15 cellular contexts compared by ENCODE assay signal in the genomic region with DNA sequence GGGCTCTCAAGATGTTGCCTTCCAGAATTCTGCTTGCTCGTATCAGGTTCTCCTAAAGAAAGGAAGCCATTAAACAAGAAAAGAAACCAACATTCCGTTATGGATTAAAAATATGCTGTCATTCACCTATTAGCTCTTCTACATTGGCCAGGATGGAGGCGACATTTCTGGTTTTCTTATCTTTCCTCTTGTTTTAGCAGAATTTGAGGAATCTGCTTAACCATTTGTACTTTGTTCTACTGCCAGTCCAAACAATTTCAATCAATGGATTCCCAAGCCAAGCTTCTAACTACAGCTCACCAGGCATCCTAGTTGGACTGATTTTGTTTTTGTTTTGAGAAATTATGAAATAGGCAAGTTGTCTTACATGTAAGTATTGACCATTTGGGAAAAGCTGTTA.
DNase-seq lines count a peak whose midpoint lies in the region; FAIRE-seq and TF ChIP-seq lines count a peak whose summit lies in the region.
"Had no signal": no experiment of that assay in that cellular context is flagged by ENCODE, and none has a peak within 500 bp of the region (broad histone marks: within the 10 kb centered on the region; RNA-seq: fewer than 3 reads in every experiment).

No MANE protein-coding gene starts in this region.

- H3K27me3 Mint-ChIP-seq in Caco-2 (ENCODE audit: insufficient read depth, unreplicated experiment) (no peaks in the 10 kb centered on the region), astrocyte (ENCODE audit: low read depth, unreplicated experiment) (no peaks in the 10 kb centered on the region), nephron (ENCODE audit: low read depth) (no peaks in the 10 kb centered on the region)

- peak in 1 of 2 experiments; percentile 15 for DNase-seq in Caco-2
- peak; percentile 74 for DNase-seq in astrocyte (ENCODE audit: low read depth)
- DNase-seq in fibroblast of the aortic adventitia (ENCODE audit: low read depth): peak; percentile 44
- DNase-seq in NCI-H748 (lab: John Stamatoyannopoulos, UW; ENCODE audit: unreplicated experiment): no peak
- no peak for DNase-seq in NCI-H1417 (lab: John Stamatoyannopoulos, UW)
- no peak for DNase-seq in dorsolateral prefrontal cortex
- DNase-seq: 8988T; Calu3; CD4-positive, CD25-positive, alpha-beta regulatory T cell; DMS 273 treated with DMSO at 0.1 percent for 48 hours; HCEC 1CT; HFFc6 had no signal

- intact Hi-C loops in Caco-2 (cut with micrococcal nuclease; ENCODE audit: unreplicated experiment) (loop anchor here (2.0 to 5.0 kb wide), 2 partner anchors 34 to 127 kb away; no protein-coding TSS in a partner anchor), dorsolateral prefrontal cortex (cut with DNase I) (no loop called here)

- no peaks in the 10 kb centered on the region for H3K79me2 ChIP-seq in astrocyte (ENCODE audit: insufficient read depth, low read length)

- H3K4me3 Mint-ChIP-seq in Caco-2 (ENCODE audit: unreplicated experiment): peak overlapping the region; percentile 32
- H3K4me3 Mint-ChIP-seq in astrocyte (ENCODE audit: unreplicated experiment): peak overlapping the region; percentile 1
- H3K4me3 Mint-ChIP-seq in nephron: no peak overlapping the region
- H3K4me3 Mint-ChIP-seq: CD4-positive, CD25-positive, alpha-beta regulatory T cell; HFFc6 had no signal

- TF ChIP-seq CTCF in Caco-2 (IDR thresholded peaks at IDR 0.05; ENCODE audit: insufficient read depth in 1 of 2, low read depth in 1 of 2, low read length in 1 of 2, severe bottlenecking in 1 of 2, unreplicated experiment in 1 of 2) (no peak), astrocyte (IDR thresholded peaks at IDR 0.05; ENCODE audit: insufficient read depth, low read depth, low read length) (no peak), fibroblast of the aortic adventitia (IDR thresholded peaks at IDR 0.05; ENCODE audit: insufficient read depth, low read length) (no peak), nephron (IDR thresholded peaks at IDR 0.05; ENCODE audit: unreplicated experiment in 3 of 3) (no peak), dorsolateral prefrontal cortex (IDR thresholded peaks at IDR 0.05 in 54 of 56, conservative IDR thresholded peaks at IDR 0.05 in 2 of 56; ENCODE audit: low read depth in 1 of 56, partially characterized antibody in 56 of 56) (no peak)

- H3K9me3 Mint-ChIP-seq in Caco-2 (ENCODE audit: unreplicated experiment) (peaks cover 18% of the 10 kb centered on the region), astrocyte (ENCODE audit: unreplicated experiment) (peaks cover 3% of the 10 kb centered on the region), nephron (no peaks in the 10 kb centered on the region)
- H3K9me3 Mint-ChIP-seq: CD4-positive, CD25-positive, alpha-beta regulatory T cell; HFFc6 had no signal

- H3K4me1 ChIP-seq in Caco-2: peaks cover 41% of the 10 kb centered on the region
- peaks cover 14% of the 10 kb centered on the region for H3K4me1 ChIP-seq in astrocyte (ENCODE audit: insufficient read depth, low read length)
- H3K4me1 ChIP-seq: BLaER1 treated with 17β-estradiol and CSF1 and Interleukin-3, amounts not matched to agents 10 nM and 100 nM had no signal

- H3K27me3 ChIP-seq in Caco-2 (replicated peaks; ENCODE audit: control insufficient read depth, insufficient read depth, low read length) (no peaks in the 10 kb centered on the region), astrocyte (ENCODE audit: insufficient read depth, low read length) (no peaks in the 10 kb centered on the region), dorsolateral prefrontal cortex (peaks cover 0 to 3% (median 0%) of the 10 kb centered on the region in 45 donors)
- H3K27me3 ChIP-seq: BLaER1 treated with 17β-estradiol and CSF1 and Interleukin-3, amounts not matched to agents 10 nM and 100 nM had no signal

- H2AFZ ChIP-seq in astrocyte (ENCODE audit: low read depth, low read length): no peak overlapping the region

- peak overlapping the region; percentile 13 for H3K4me2 ChIP-seq in astrocyte (ENCODE audit: low read length)
- H3K4me2 ChIP-seq: BLaER1 treated with 17β-estradiol and CSF1 and Interleukin-3, amounts not matched to agents 10 nM and 100 nM had no signal

- H4K20me1 ChIP-seq in astrocyte (ENCODE audit: insufficient read depth, low read length): no peaks in the 10 kb centered on the region
- H4K20me1 ChIP-seq: BLaER1 treated with 17β-estradiol and CSF1 and Interleukin-3, amounts not matched to agents 10 nM and 100 nM had no signal

- H3K36me3 ChIP-seq in Caco-2 (ENCODE audit: control insufficient read depth, insufficient read depth, low read length) (no peaks in the 10 kb centered on the region), astrocyte (ENCODE audit: insufficient read depth, low read length) (no peaks in the 10 kb centered on the region)
- H3K36me3 ChIP-seq: BLaER1 treated with 17β-estradiol and CSF1 and Interleukin-3, amounts not matched to agents 10 nM and 100 nM had no signal

- H3K27ac Mint-ChIP-seq in Caco-2 (ENCODE audit: unreplicated experiment) (no peak overlapping the region), astrocyte (ENCODE audit: unreplicated experiment) (no peak overlapping the region), nephron (peak overlapping the region in 2 of 3 experiments; percentile 20 to 22)
- H3K27ac Mint-ChIP-seq: CD4-positive, CD25-positive, alpha-beta regulatory T cell; HFFc6 had no signal

- no peak overlapping the region for H3K9ac ChIP-seq in astrocyte (ENCODE audit: low read length)
- H3K9ac ChIP-seq: BLaER1 treated with 17β-estradiol and CSF1 and Interleukin-3, amounts not matched to agents 10 nM and 100 nM had no signal

- no peak overlapping the region for H3K4me3 ChIP-seq in Caco-2 (ENCODE audit: low read depth, low read length)
- H3K4me3 ChIP-seq in astrocyte (ENCODE audit: insufficient read depth, low read depth, low read length): no peak overlapping the region
- H3K4me3 ChIP-seq in fibroblast of the aortic adventitia (ENCODE audit: low read depth, low read length): no peak overlapping the region
- H3K4me3 ChIP-seq in dorsolateral prefrontal cortex: no peak overlapping the region
- H3K4me3 ChIP-seq: BLaER1 treated with 17β-estradiol and CSF1 and Interleukin-3, amounts not matched to agents 10 nM and 100 nM had no signal

- POLR2A ChIA-PET in Caco-2 (lab: Charles Lee): interaction anchor here (0.6 kb wide), 2 partner anchors 71 to 165 kb away, joined by 3 to 7 read pairs; partner anchors contain the start of gene TSC22D2

- CTCF ChIA-PET in Caco-2 (lab: Charles Lee): no interaction called here

- H3K27ac ChIP-seq in astrocyte (ENCODE audit: low read depth, low read length) (no peak overlapping the region), dorsolateral prefrontal cortex (no peak overlapping the region)
- H3K27ac ChIP-seq: BLaER1 treated with 17β-estradiol and CSF1 and Interleukin-3, amounts not matched to agents 10 nM and 100 nM had no signal

- BruUV-seq in Caco-2 (replicated peaks; lab: Mats Ljungman, UMichigan): no TSS peak

- H3K36me3 Mint-ChIP-seq in Caco-2 (ENCODE audit: insufficient read depth, unreplicated experiment) (no peaks in the 10 kb centered on the region), astrocyte (ENCODE audit: low read depth, unreplicated experiment) (no peaks in the 10 kb centered on the region), nephron (ENCODE audit: low read depth) (no peaks in the 10 kb centered on the region)
- H3K36me3 Mint-ChIP-seq: CD4-positive, CD25-positive, alpha-beta regulatory T cell had no signal

- H3K9me3 ChIP-seq in Caco-2: no peaks in the 10 kb centered on the region
- H3K9me3 ChIP-seq in astrocyte (ENCODE audit: insufficient read depth, low read depth, low read length): no peaks in the 10 kb centered on the region
- H3K9me3 ChIP-seq: BLaER1 treated with 17β-estradiol and CSF1 and Interleukin-3, amounts not matched to agents 10 nM and 100 nM had no signal

- peaks cover 42% of the 10 kb centered on the region for H3K4me1 Mint-ChIP-seq in Caco-2 (ENCODE audit: low read depth, unreplicated experiment)
- H3K4me1 Mint-ChIP-seq in astrocyte (ENCODE audit: low read depth, unreplicated experiment): peaks cover 37% of the 10 kb centered on the region
- peaks cover 60% of the 10 kb centered on the region for H3K4me1 Mint-ChIP-seq in nephron
- H3K4me1 Mint-ChIP-seq: CD4-positive, CD25-positive, alpha-beta regulatory T cell had no signal

- FAIRE-seq in astrocyte (lab: Jason Lieb, UNC): no peak
- FAIRE-seq: HTR-8/SVneo had no signal

Comparison
In these comparisons a context has a peak if more than half of its experiments do, and no peak if none do; other contexts are left out.
1. DNase-seq: peak in astrocyte (single experiment) and fibroblast of the aortic adventitia (single experiment); none in NCI-H748 (single experiment), NCI-H1417 (0 of 3) and dorsolateral prefrontal cortex (0 of 10).
2. H3K27ac Mint-ChIP-seq: peak in nephron (2 of 3); none in Caco-2 (single experiment) and astrocyte (single experiment).
3. H3K4me3 Mint-ChIP-seq: peak in Caco-2 (single experiment) and astrocyte (single experiment); none in nephron (0 of 3).